In genomic region chr1:178055093-178055492, GRCh38 we compare ENCODE assay signal across 10 cellular contexts. TPM values are rescaled to one million over a fixed set of nuclear protein-coding genes. Genes with fewer than 3 reads are reported as not detected.
DNase-seq lines count a peak whose midpoint lies in the region; ATAC-seq and TF ChIP-seq lines count a peak whose summit lies in the region.
"Had no signal": no experiment of that assay in that cellular context is flagged by ENCODE, and none has a peak within 500 bp of the region (broad histone marks: within the 10 kb centered on the region; RNA-seq: fewer than 3 reads in every experiment).

No MANE protein-coding gene starts in this region.

- H3K36me3 ChIP-seq in osteoblast (ENCODE audit: insufficient read depth, low read length), result no peaks in the 10 kb centered on the region

- H4K20me1 ChIP-seq in osteoblast (ENCODE audit: insufficient read depth, low read length), result no peaks in the 10 kb centered on the region

- H3K4me3 ChIP-seq in osteoblast (ENCODE audit: insufficient read depth, low read length), result no peak overlapping the region

- peak overlapping the region; percentile 26 for H3K4me2 ChIP-seq in osteoblast (ENCODE audit: insufficient read depth, low read length)
- H3K4me2 ChIP-seq: KMS-11 had no signal

- no peaks in the 10 kb centered on the region for H3K79me2 ChIP-seq in osteoblast (ENCODE audit: insufficient read depth, low read length)

- H3K27me3 ChIP-seq in osteoblast (ENCODE audit: insufficient read depth, low read length), result no peaks in the 10 kb centered on the region

- H3K9me3 ChIP-seq in osteoblast (ENCODE audit: low read depth, low read length), result no peaks in the 10 kb centered on the region

- DNase-seq in ELF-1 (ENCODE audit: low read depth, low spot score), result peak; percentile 70
- DNase-seq in MV-4-11 (lab: John Stamatoyannopoulos, UW), result peak; percentile 90
- DNase-seq in dermis blood vessel endothelial cell, result peak; percentile 29
- no peak for DNase-seq in osteoblast (ENCODE audit: insufficient read length, low spot score, missing footprints)
- no peak for DNase-seq in NCI-H2196 treated with DMSO at 0.1 percent for 48 hours (lab: John Stamatoyannopoulos, UW; ENCODE audit: unreplicated experiment)

- H3K4me1 ChIP-seq in osteoblast (ENCODE audit: insufficient read depth, low read length), result peaks cover 60% of the 10 kb centered on the region

- ATAC-seq in GM21526 (IDR thresholded peaks at IDR 0.05; ENCODE audit: low FRiP score, unreplicated experiment) (no peak), GM19324 (IDR thresholded peaks at IDR 0.05; ENCODE audit: low FRiP score, unreplicated experiment) (no peak), HG03457 (IDR thresholded peaks at IDR 0.05; ENCODE audit: unreplicated experiment) (no peak)

- peak; percentile 34 for TF ChIP-seq CTCF in osteoblast (IDR thresholded peaks at IDR 0.05; ENCODE audit: extremely low read depth, low read depth, low read length)

- H3K27ac ChIP-seq in osteoblast (ENCODE audit: low read depth, low read length), result peak overlapping the region; percentile 86
- H3K27ac ChIP-seq: epithelial cell of prostate, KMS-11 had no signal

- peak overlapping the region; percentile 92 for H2AFZ ChIP-seq in osteoblast (ENCODE audit: low read length)

RNA-seq across cellular contexts. Expression of gene RASAL2, which starts 38.8 kb away (rescaled TPM):
- 32.2 and 35.4 TPM in 2 replicates for total RNA-seq in dermis blood vessel endothelial cell
- total RNA-seq in osteoblast, result 59.4 and 61.3 TPM in 2 replicates

Comparison
In these comparisons a context has a peak if more than half of its experiments do, and no peak if none do; other contexts are left out.
1. DNase-seq: peak in ELF-1 (single experiment), MV-4-11 (single experiment) and dermis blood vessel endothelial cell (single experiment); none in osteoblast (single experiment) and NCI-H2196 treated with DMSO at 0.1 percent for 48 hours (single experiment).